19 cellular contexts compared by ENCODE assay signal in genomic region chr17:41731836-41732235, GRCh38. TPM values are rescaled to one million over a fixed set of nuclear protein-coding genes. Genes with fewer than 3 reads are reported as not detected.
DNase-seq lines count a peak whose midpoint lies in the region; ATAC-seq and TF ChIP-seq lines count a peak whose summit lies in the region.
"Had no signal": no experiment of that assay in that cellular context is flagged by ENCODE, and none has a peak within 500 bp of the region (broad histone marks: within the 10 kb centered on the region; RNA-seq: fewer than 3 reads in every experiment).

No MANE protein-coding gene starts in this region.

- no peak overlapping the region for H2AFZ ChIP-seq in OCI-LY7 (ENCODE audit: low read length)

- POLR2A ChIA-PET in HEK293 (lab: Yijun Ruan, JAX), result interaction anchor here (0.8 to 3.1 kb wide), 4 partner anchors 25 to 98 kb away, joined by 3 to 15 read pairs (median 3); partner anchors contain the start of genes EIF1 and JUP
- POLR2A ChIA-PET in OCI-LY7 (lab: Charles Lee), result interaction anchor here (0.6 kb wide), 2 partner anchors 139 to 234 kb away, joined by 3 to 5 read pairs; no protein-coding TSS in a partner anchor

- 41 to 43% methylated on average over 3 of the region's 3 CpGs for WGBS in aorta, 2 donors

- H3K27me3 ChIP-seq in mucosa of stomach (ENCODE audit: control insufficient read depth, insufficient read depth, low read length) (peaks cover 63% of the 10 kb centered on the region), aorta (ENCODE audit: control insufficient read depth in 1 of 2, insufficient read depth in 2 of 2, low read length in 1 of 2) (peaks cover 0 to 3% of the 10 kb centered on the region in 2 donors), HAP-1 (ENCODE audit: low read depth) (peaks cover 17% of the 10 kb centered on the region)

- in situ Hi-C loops in HAP-1 (cut with MboI; ENCODE audit: low sequenced_read_pairs), result no loop called here

- H3K36me3 ChIP-seq in HEK293 (ENCODE audit: control insufficient read depth in 2 of 2, insufficient read depth in 1 of 2, low read length in 2 of 2) (peaks cover 0 to 6% of the 10 kb centered on the region in 2 experiments; a peak in 1 of 3 replicates), OCI-LY7 (ENCODE audit: insufficient read depth, low read length) (no peaks in the 10 kb centered on the region), mucosa of stomach (ENCODE audit: control insufficient read depth, insufficient read depth, low read length) (no peaks in the 10 kb centered on the region), aorta (ENCODE audit: control insufficient read depth in 1 of 2, insufficient read depth in 2 of 2, low read length in 1 of 2) (no peaks in the 10 kb centered on the region), HAP-1 (replicated peaks) (no peaks in the 10 kb centered on the region)
- H3K36me3 ChIP-seq: BE2C had no signal

- H3K4me1 ChIP-seq in HEK293 (ENCODE audit: control insufficient read depth, insufficient read depth, low read length) (no peaks in the 10 kb centered on the region), OCI-LY7 (ENCODE audit: insufficient read depth, low read length, poor library complexity, severe bottlenecking) (peaks cover 7% of the 10 kb centered on the region), mucosa of stomach (ENCODE audit: control insufficient read depth, insufficient read depth, low read length) (peaks cover 10% of the 10 kb centered on the region), aorta (ENCODE audit: control insufficient read depth in 1 of 2, insufficient read depth in 2 of 2, low read length in 2 of 2) (no peaks in the 10 kb centered on the region), HAP-1 (0 out of 2 replicates have a peak, but pooled peaks cover 3% of the 10 kb centered on the region)
- H3K4me1 ChIP-seq: BE2C had no signal

- H3K27ac ChIP-seq in HEK293 (ENCODE audit: extremely low read depth, low read depth, low read length) (no peak overlapping the region), OCI-LY7 (ENCODE audit: low read depth, low read length, poor library complexity, severe bottlenecking) (no peak overlapping the region), aorta (ENCODE audit: low read depth in 1 of 2, low read length in 2 of 2) (no peak overlapping the region)
- H3K27ac ChIP-seq: C4-2B had no signal

- H3K9me2 ChIP-seq in OCI-LY7 (ENCODE audit: insufficient read depth, low read length), result no peaks in the 10 kb centered on the region

- peak overlapping the region; percentile 17 for H3K9ac ChIP-seq in mucosa of stomach (ENCODE audit: low read length)

- H3K9me3 ChIP-seq in HEK293 (ENCODE audit: control insufficient read depth, insufficient read depth, low read depth, low read length), result no peaks in the 10 kb centered on the region
- no peaks in the 10 kb centered on the region for H3K9me3 ChIP-seq in OCI-LY7 (ENCODE audit: low read length)
- no peaks in the 10 kb centered on the region for H3K9me3 ChIP-seq in mucosa of stomach (ENCODE audit: control insufficient read depth, low read length)
- no peaks in the 10 kb centered on the region for H3K9me3 ChIP-seq in aorta (ENCODE audit: control insufficient read depth, low read length)
- H3K9me3 ChIP-seq in HAP-1, result no peaks in the 10 kb centered on the region
- H3K9me3 ChIP-seq: BE2C had no signal

- H3K79me2 ChIP-seq in OCI-LY7 (ENCODE audit: insufficient read depth, low read depth, low read length), result no peaks in the 10 kb centered on the region

- no peak for ATAC-seq in GM19023 (IDR thresholded peaks at IDR 0.05; ENCODE audit: unreplicated experiment)
- ATAC-seq in aorta (ENCODE audit: low FRiP score), result no peak
- ATAC-seq: K562 had no signal

- H4K20me1 ChIP-seq in OCI-LY7 (ENCODE audit: insufficient read depth, low read length), result no peaks in the 10 kb centered on the region

- DNase-seq in OCI-LY7 (ENCODE audit: low spot score), result peak; percentile 33
- DNase-seq in aorta, result no peak
- DNase-seq in HAP-1 (ENCODE audit: low spot score in 2 of 2), result no peak
- DNase-seq: ACHN; BE2C; CD4-positive, alpha-beta T cell; DMS153; DMS79; GDM1; HCEC 1CT; HFFc6; IMR-90 had no signal

- intact Hi-C loops in OCI-LY7 (cut with micrococcal nuclease; ENCODE audit: unreplicated experiment) (loop anchor here (10.0 kb wide), 1 partner anchor 383 kb away; the partner anchor contains the start of gene DHX58), aorta (cut with DNase I) (no loop called here)

- CTCF ChIA-PET in HEK293 (lab: Yijun Ruan, JAX), result interaction anchor here (2.2 kb wide), 1 partner anchor 70 kb away, joined by 9 read pairs; no protein-coding TSS in a partner anchor
- CTCF ChIA-PET in OCI-LY7 (lab: Charles Lee; ENCODE audit: unreplicated experiment), result no interaction called here

- no TSS peak for BruUV-seq in OCI-LY7 (replicated peaks; lab: Mats Ljungman, UMichigan)

- H3K4me2 ChIP-seq in OCI-LY7 (ENCODE audit: low read length), result no peak overlapping the region

- TF ChIP-seq CTCF in HEK293 (tag by site-specific recombination; IDR thresholded peaks at IDR 0.05) (no peak), OCI-LY7 (conservative IDR thresholded peaks at IDR 0.05; ENCODE audit: low read length) (no peak)

- H3K4me3 ChIP-seq in HEK293 (ENCODE audit: low read depth, low read length) (no peak overlapping the region), OCI-LY7 (ENCODE audit: low read depth, low read length, poor library complexity, severe bottlenecking) (no peak overlapping the region), mucosa of stomach (ENCODE audit: low read length) (no peak overlapping the region), aorta (ENCODE audit: low read length in 2 of 2) (no peak overlapping the region), HAP-1 (no peak overlapping the region)
- H3K4me3 ChIP-seq: K562 had no signal

TF ChIP-seq in HEK293, 187 proteins besides CTCF, POLR2A, EP300 and RAD21:
- TF ChIP-seq ZBTB8A (tag by site-specific recombination; IDR thresholded peaks at IDR 0.05) (no peak), ZNF513 (tag by site-specific recombination; IDR thresholded peaks at IDR 0.05) (peak; percentile 96), ZNF391 (tag by site-specific recombination; IDR thresholded peaks at IDR 0.05; ENCODE audit: borderline replicate concordance, low read depth) (no peak)
TF ChIP-seq in HEK293: peak in this region for 1.

RNA-seq across cellular contexts. Expression of gene HAP1, which starts 2.6 kb away (rescaled TPM):
- 0.10 and 0.19 TPM in 2 replicates for total RNA-seq in OCI-LY7 (2014; rRNA removed; shearing (Covaris generic))
- total RNA-seq in OCI-LY7 (2022) (0.22 and 0.55 TPM in 2 replicates), aorta (under 1 TPM in 1 of 2 donors, not detected in 1; 0.06 TPM)
- not detected for polyA plus RNA-seq in aorta
- polyA plus RNA-seq: K562 had no signal

RNA-seq across cellular contexts. Expression of gene GAST, which starts 19.7 kb away (rescaled TPM):
- total RNA-seq in OCI-LY7 (2014; rRNA removed; shearing (Covaris generic)), result not detected in 2 replicates
- total RNA-seq in OCI-LY7 (2022) (not detected in 2 replicates), aorta (not detected)
- not detected for polyA plus RNA-seq in aorta
- total RNA-seq: CD4-positive, alpha-beta T cell; Daoy; H4; HFFc6; IMR-90; K562 had no signal
- polyA plus RNA-seq: IMR-90, K562 had no signal

RNA-seq across cellular contexts. Expression of gene EIF1, which starts 43.2 kb away (rescaled TPM):
- 123 and 145 TPM in 2 replicates for total RNA-seq in OCI-LY7 (2014; rRNA removed; shearing (Covaris generic))
- total RNA-seq in OCI-LY7 (2022), result 659 and 705 TPM in 2 replicates
- total RNA-seq in aorta, result 100 to 1,000 TPM; 582 to 726 TPM
- polyA plus RNA-seq in aorta, result 100 to 1,000 TPM; 372 to 801 TPM

RNA-seq across cellular contexts. Expression of gene JUP, which starts 54.7 kb away (rescaled TPM):
- 29.9 and 40.5 TPM in 2 replicates for total RNA-seq in OCI-LY7 (2014; rRNA removed; shearing (Covaris generic))
- 62.0 and 69.3 TPM in 2 replicates for total RNA-seq in OCI-LY7 (2022)
- 10 to 100 TPM; 35.7 to 41.0 TPM for total RNA-seq in aorta
- 10 to 100 TPM; 48.3 to 64.3 TPM for polyA plus RNA-seq in aorta
